ENCODE assay signal across 1 cellular context in genomic region chr6:44367686-44368085, GRCh38.
TF ChIP-seq lines count a peak whose summit lies in the region.

No MANE protein-coding gene starts in this region.

TF ChIP-seq in GM23338, 12 proteins besides CTCF, POLR2A, EP300 and RAD21 (continued from another document):
- TF ChIP-seq ZNF462 (CRISPR knock-in tag; IDR thresholded peaks at IDR 0.05) (no peak), STAT1 (IDR thresholded peaks at IDR 0.05; ENCODE audit: unreplicated experiment) (no peak), NANOG (IDR thresholded peaks at IDR 0.05; ENCODE audit: borderline replicate concordance) (no peak), ZNF331 (CRISPR knock-in tag; IDR thresholded peaks at IDR 0.05; ENCODE audit: low read depth) (no peak), ZNF114 (CRISPR knock-in tag; IDR thresholded peaks at IDR 0.05) (no peak)
